In the genomic region with DNA sequence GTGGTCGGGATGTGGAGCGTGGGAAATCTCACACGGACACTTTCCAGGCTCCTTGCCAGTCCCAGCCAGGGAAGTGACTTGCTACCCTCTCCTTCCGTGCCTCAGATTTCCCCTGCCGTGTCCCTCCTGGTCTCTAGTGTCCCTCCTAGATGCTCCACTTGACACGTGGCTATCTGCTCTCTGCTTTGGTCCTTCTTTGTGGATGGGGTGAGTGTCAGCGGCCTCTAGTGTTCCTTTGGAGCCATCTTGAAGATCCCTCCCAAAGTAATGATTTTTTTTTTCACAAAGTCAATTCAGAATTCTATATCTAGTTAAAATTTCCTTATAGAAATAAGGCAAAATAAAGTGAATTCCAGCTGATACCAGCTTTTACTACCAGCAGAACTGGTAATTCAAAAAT, we compare ENCODE assay signal across 33 cellular contexts.
"Had no signal": no experiment of that assay in that cellular context is flagged by ENCODE, and none has a peak within 500 bp of the region (broad histone marks: within the 10 kb centered on the region; RNA-seq: fewer than 3 reads in every experiment).

No MANE protein-coding gene starts in this region.

- ATAC-seq: activated CD4-positive, CD25-positive, alpha-beta regulatory T cell treated with anti-CD3 and anti-CD28 coated beads, Interleukin-2, amount 50 U/mL, for 24 hours; gastroesophageal sphincter; left cardiac atrium; left ventricle myocardium superior; stimulated activated memory B cell treated with anti-CD40 and anti-IgM and Interleukin-4, amounts not matched to agents 10 μg/mL and 1 μg/mL and 100 μg/mL, for 72 hours; stimulated activated naive CD8-positive, alpha-beta T cell treated with anti-CD3 and anti-CD28 coated beads, Interleukin-15, amount 100 ng/mL, for 72 hours had no signal

- DNase-seq: activated CD4-positive, alpha-beta T cell treated with anti-CD3 and anti-CD28 coated beads for 48 hours; activated CD4-positive, alpha-beta T cell treated with anti-CD3 and anti-CD28 coated beads, Interleukin-2, amount 50 U/mL, for 48 hours; activated CD8-positive, alpha-beta memory T cell treated with anti-CD3 and anti-CD28 coated beads, Interleukin-2, amount 50 U/mL, for 4 hours; activated gamma-delta T cell; activated naive CD4-positive, alpha-beta T cell treated with anti-CD3 and anti-CD28 coated beads, Interleukin-2, amount 10 ng/mL, durations not matched to agents 7 days and 5 days; activated naive CD8-positive, alpha-beta T cell treated with anti-CD3 and anti-CD28 coated beads, Interleukin-2, amount 10 ng/mL, durations not matched to agents 7 days and 5 days; activated T-cell treated with anti-CD3 and anti-CD28 coated beads, Interleukin-2, amount 50 U/mL, for 1 hour; cerebellar nuclear complex; colonic mucosa; effector CD8-positive, alpha-beta T cell; erythroblast; hippocampal formation; left cardiac atrium; left ventricle myocardium superior; ovary; retina; sigmoid colon; small intestine; stimulated activated CD4-positive, alpha-beta T cell treated with anti-CD3 and anti-CD28 coated beads, Interleukin-4, amount 100 ng/mL, for 4 hours; stimulated activated CD8-positive, alpha-beta memory T cell treated with anti-CD3 and anti-CD28 coated beads, Interleukin-4, amount 100 ng/mL, for 48 hours; stimulated activated naive CD8-positive, alpha-beta T cell treated with anti-CD3 and anti-CD28 coated beads, Interleukin-15, amount 100 ng/mL, for 72 hours; substantia nigra; upper lobe of left lung had no signal

- H3K4me1 ChIP-seq: ascending aorta, colonic mucosa, gastroesophageal sphincter, prostate gland, sigmoid colon, upper lobe of left lung had no signal

- H3K4me3 Mint-ChIP-seq: activated naive CD4-positive, alpha-beta T cell treated with anti-CD3 and anti-CD28 coated beads, Interleukin-2, amount 10 ng/mL, durations not matched to agents 7 days and 5 days; activated naive CD8-positive, alpha-beta T cell treated with anti-CD3 and anti-CD28 coated beads, Interleukin-2, amount 10 ng/mL, durations not matched to agents 7 days and 5 days; activated T-helper 1 cell treated with anti-CD3 and anti-CD28 coated beads, Interleukin-12 subunit alpha, Interleukin-12 subunit beta, Interleukin-2, Interleukin-4 antibody, amounts not matched to agents 30 ng/mL and 10 ng/mL and 1 ng/mL, durations not matched to agents 14 hours and 24 hours and 36 hours; brain; nephron; stimulated activated memory B cell treated with anti-CD40 and anti-IgM and Interleukin-4, amounts not matched to agents 10 μg/mL and 1 μg/mL and 100 μg/mL, for 72 hours; stimulated activated naive CD8-positive, alpha-beta T cell treated with anti-CD3 and anti-CD28 coated beads, Interleukin-15, amount 100 ng/mL, for 72 hours had no signal

- H3K27ac Mint-ChIP-seq: activated naive CD4-positive, alpha-beta T cell treated with anti-CD3 and anti-CD28 coated beads, Interleukin-2, amount 10 ng/mL, durations not matched to agents 7 days and 5 days; activated naive CD8-positive, alpha-beta T cell treated with anti-CD3 and anti-CD28 coated beads, Interleukin-2, amount 10 ng/mL, durations not matched to agents 7 days and 5 days; activated T-helper 1 cell treated with anti-CD3 and anti-CD28 coated beads, Interleukin-12 subunit alpha, Interleukin-12 subunit beta, Interleukin-2, Interleukin-4 antibody, amounts not matched to agents 30 ng/mL and 10 ng/mL and 1 ng/mL, durations not matched to agents 14 hours and 24 hours and 36 hours; brain; nephron; stimulated activated memory B cell treated with anti-CD40 and anti-IgM and Interleukin-4, amounts not matched to agents 10 μg/mL and 1 μg/mL and 100 μg/mL, for 72 hours; stimulated activated naive CD8-positive, alpha-beta T cell treated with anti-CD3 and anti-CD28 coated beads, Interleukin-15, amount 100 ng/mL, for 72 hours had no signal

- H3K9me3 ChIP-seq: colonic mucosa, ovary, prostate gland had no signal

- FAIRE-seq: keratinocyte, small intestine had no signal

- H3K36me3 Mint-ChIP-seq: activated naive CD4-positive, alpha-beta T cell treated with anti-CD3 and anti-CD28 coated beads, Interleukin-2, amount 10 ng/mL, durations not matched to agents 7 days and 5 days; activated naive CD8-positive, alpha-beta T cell treated with anti-CD3 and anti-CD28 coated beads, Interleukin-2, amount 10 ng/mL, durations not matched to agents 7 days and 5 days; brain had no signal

- H3K27ac ChIP-seq: ascending aorta, cardiac muscle cell, colonic mucosa, gastroesophageal sphincter, ovary, prostate gland, sigmoid colon, upper lobe of left lung had no signal

- H3K27me3 ChIP-seq: ascending aorta, cardiac muscle cell, colonic mucosa, ovary had no signal

- H3K4me3 ChIP-seq: ascending aorta, cardiac muscle cell, colonic mucosa, gastroesophageal sphincter, ovary, prostate gland, sigmoid colon, upper lobe of left lung had no signal

- H3K36me3 ChIP-seq: ascending aorta, cardiac muscle cell, colonic mucosa, gastroesophageal sphincter, ovary, prostate gland, sigmoid colon, upper lobe of left lung had no signal

- H3K4me1 Mint-ChIP-seq: activated naive CD4-positive, alpha-beta T cell treated with anti-CD3 and anti-CD28 coated beads, Interleukin-2, amount 10 ng/mL, durations not matched to agents 7 days and 5 days; activated naive CD8-positive, alpha-beta T cell treated with anti-CD3 and anti-CD28 coated beads, Interleukin-2, amount 10 ng/mL, durations not matched to agents 7 days and 5 days; brain; nephron; stimulated activated memory B cell treated with anti-CD40 and anti-IgM and Interleukin-4, amounts not matched to agents 10 μg/mL and 1 μg/mL and 100 μg/mL, for 72 hours; stimulated activated naive CD8-positive, alpha-beta T cell treated with anti-CD3 and anti-CD28 coated beads, Interleukin-15, amount 100 ng/mL, for 72 hours had no signal

- H3K9me3 Mint-ChIP-seq: activated T-helper 1 cell treated with anti-CD3 and anti-CD28 coated beads, Interleukin-12 subunit alpha, Interleukin-12 subunit beta, Interleukin-2, Interleukin-4 antibody, amounts not matched to agents 30 ng/mL and 10 ng/mL and 1 ng/mL, durations not matched to agents 14 hours and 24 hours and 36 hours had no signal
